ENCODE assay signal across 9 cellular contexts in the genomic region with DNA sequence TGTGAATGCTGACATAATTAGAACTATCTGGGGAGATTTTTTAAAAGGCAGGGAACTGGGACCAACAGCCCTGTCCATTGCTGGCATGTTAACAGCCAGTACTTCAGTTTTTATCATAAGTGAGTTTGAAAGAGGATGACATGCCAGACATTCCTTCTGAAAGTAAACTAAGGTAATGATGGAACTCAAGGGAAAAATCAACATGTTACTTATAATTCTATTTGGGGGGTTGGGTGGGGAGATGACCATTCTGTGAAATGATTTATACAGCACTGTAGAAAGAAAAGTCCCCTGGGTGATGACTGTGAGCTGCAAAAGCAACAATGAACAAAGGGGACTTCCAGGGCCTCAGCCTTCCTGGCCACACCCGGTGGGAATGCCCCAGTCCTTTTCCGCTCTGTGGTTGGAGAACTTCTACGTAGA. TPM values are rescaled to one million over a fixed set of nuclear protein-coding genes. Genes with fewer than 3 reads are reported as not detected.
DNase-seq lines count a peak whose midpoint lies in the region; ATAC-seq and TF ChIP-seq lines count a peak whose summit lies in the region.
"Had no signal": no experiment of that assay in that cellular context is flagged by ENCODE, and none has a peak within 500 bp of the region (broad histone marks: within the 10 kb centered on the region; RNA-seq: fewer than 3 reads in every experiment).

No MANE protein-coding gene starts in this region.

- POLR2A ChIA-PET in HCT116 (lab: Charles Lee) = no interaction called here

- no peak overlapping the region for H3K4me3 Mint-ChIP-seq in stimulated activated naive CD8-positive, alpha-beta T cell treated with anti-CD3 and anti-CD28 coated beads, Interleukin-15, Interleukin-2, amounts not matched to agents 100 ng/mL and 50 ng/mL, for 24 hours

- no TSS peak for BruUV-seq in HCT116 (replicated peaks; lab: Mats Ljungman, UMichigan)

- peaks cover 3% of the 10 kb centered on the region for H3K27me3 Mint-ChIP-seq in stimulated activated naive CD8-positive, alpha-beta T cell treated with anti-CD3 and anti-CD28 coated beads, Interleukin-15, Interleukin-2, amounts not matched to agents 100 ng/mL and 50 ng/mL, for 24 hours

- H3K4me1 ChIP-seq in HCT116 (ENCODE audit: control insufficient read depth in 1 of 2, insufficient read depth in 2 of 2, low read length in 2 of 2) = peaks cover 8 to 20% of the 10 kb centered on the region in 2 experiments
- peaks cover 21% of the 10 kb centered on the region for H3K4me1 ChIP-seq in cardiac muscle cell (ENCODE audit: low read depth)
- peaks cover 0 to 11% (median 0%) of the 10 kb centered on the region in 4 donors for H3K4me1 ChIP-seq in Peyer's patch

- CTCF ChIA-PET in HCT116 (lab: Charles Lee) = no interaction called here

- H3K27me3 ChIP-seq in HCT116 (ENCODE audit: insufficient read depth, low read length) = no peaks in the 10 kb centered on the region
- H3K27me3 ChIP-seq in cardiac muscle cell = peaks cover 6% of the 10 kb centered on the region
- H3K27me3 ChIP-seq in Peyer's patch = no peaks in the 10 kb centered on the region

- no peaks in the 10 kb centered on the region for H4K20me1 ChIP-seq in HCT116 (ENCODE audit: insufficient read depth)

- no peaks in the 10 kb centered on the region for H3K36me3 Mint-ChIP-seq in stimulated activated naive CD8-positive, alpha-beta T cell treated with anti-CD3 and anti-CD28 coated beads, Interleukin-15, Interleukin-2, amounts not matched to agents 100 ng/mL and 50 ng/mL, for 24 hours (ENCODE audit: low read depth)
- H3K36me3 Mint-ChIP-seq: IgD-negative memory B cell had no signal

- peak overlapping the region; percentile 93 for H2AFZ ChIP-seq in HCT116 (ENCODE audit: low read depth, low read length, poor library complexity, severe bottlenecking)

- no peak for TF ChIP-seq CTCF in HCT116 (IDR thresholded peaks at IDR 0.05 in 2 of 3, conservative IDR thresholded peaks at IDR 0.05 in 1 of 3; ENCODE audit: borderline replicate concordance in 1 of 3, insufficient read depth in 1 of 3, low read depth in 2 of 3, low read length in 2 of 3)
- TF ChIP-seq CTCF in cardiac muscle cell (IDR thresholded peaks at IDR 0.05; ENCODE audit: low read depth, low read length) = no peak
- TF ChIP-seq CTCF in Peyer's patch (IDR thresholded peaks at IDR 0.05) = no peak

- intact Hi-C loops in HCT116 (cut with micrococcal nuclease) = no loop called here

- no peaks in the 10 kb centered on the region for H3K79me2 ChIP-seq in HCT116 (ENCODE audit: insufficient read depth, low read length)

- H3K9ac ChIP-seq in HCT116 (ENCODE audit: low read length) = 0 out of 2 replicates have a peak overlapping the region, but pooled peaks have one; percentile 10

- no peak for TF ChIP-seq RAD21 in HCT116 (IDR thresholded peaks at IDR 0.05; ENCODE audit: low read depth)

- RAD21 ChIA-PET in HCT116 (lab: Charles Lee; ENCODE audit: low non-redundant PET in 1 of 2, low total read pairs in 2 of 2, uncharacterized antibody in 2 of 2, unreplicated experiment in 2 of 2) = no interaction called here

- no peaks in the 10 kb centered on the region for H3K9me3 ChIP-seq in HCT116 (ENCODE audit: control insufficient read depth in 1 of 2, insufficient read depth in 1 of 2, low read depth in 1 of 2, low read length in 2 of 2)
- H3K9me3 ChIP-seq in cardiac muscle cell (ENCODE audit: low read depth) = no peaks in the 10 kb centered on the region
- H3K9me3 ChIP-seq in Peyer's patch = no peaks in the 10 kb centered on the region

- H3K9me2 ChIP-seq in HCT116 (ENCODE audit: insufficient read depth) = no peaks in the 10 kb centered on the region

- H3K4me3 ChIP-seq in HCT116 (replicated peaks in 1 of 2; ENCODE audit: low read depth in 1 of 2, low read length in 2 of 2) (no peak overlapping the region), cardiac muscle cell (no peak overlapping the region), Peyer's patch (no peak overlapping the region)

- peaks cover 11% of the 10 kb centered on the region for H3K4me1 Mint-ChIP-seq in stimulated activated naive CD8-positive, alpha-beta T cell treated with anti-CD3 and anti-CD28 coated beads, Interleukin-15, Interleukin-2, amounts not matched to agents 100 ng/mL and 50 ng/mL, for 24 hours (ENCODE audit: low read depth)

- H3K27ac ChIP-seq in HCT116 (ENCODE audit: low read depth, low read length) = no peak overlapping the region
- peak overlapping the region; percentile 88 for H3K27ac ChIP-seq in cardiac muscle cell
- peak overlapping the region in 1 of 4 donors; percentile 23 for H3K27ac ChIP-seq in Peyer's patch

- no peaks in the 10 kb centered on the region for H3K9me3 Mint-ChIP-seq in stimulated activated naive CD8-positive, alpha-beta T cell treated with anti-CD3 and anti-CD28 coated beads, Interleukin-15, Interleukin-2, amounts not matched to agents 100 ng/mL and 50 ng/mL, for 24 hours
- H3K9me3 Mint-ChIP-seq: IgD-negative memory B cell had no signal

- DNase-seq in GM04503 (ENCODE audit: low read depth) (peak; percentile 50), HCT116 (ENCODE audit: low read depth, low spot score) (no peak), cardiac muscle cell (ENCODE audit: low read depth in 1 of 2, low spot score in 1 of 2) (peak; percentile 12 to 90), retina (no peak), AG08396 (ENCODE audit: low spot score) (no peak), Peyer's patch (no peak)

- peak overlapping the region; percentile 59 for H3K27ac Mint-ChIP-seq in stimulated activated naive CD8-positive, alpha-beta T cell treated with anti-CD3 and anti-CD28 coated beads, Interleukin-15, Interleukin-2, amounts not matched to agents 100 ng/mL and 50 ng/mL, for 24 hours

- H3K36me3 ChIP-seq in HCT116 (ENCODE audit: control insufficient read depth in 1 of 2, insufficient read depth in 2 of 2, low read length in 2 of 2) (no peaks in the 10 kb centered on the region), cardiac muscle cell (no peaks in the 10 kb centered on the region), Peyer's patch (no peaks in the 10 kb centered on the region)

- TF ChIP-seq POLR2A in HCT116 (IDR thresholded peaks at IDR 0.05; ENCODE audit: borderline replicate concordance, extremely low read depth, insufficient read depth, insufficient read length) (no peak), Peyer's patch (IDR thresholded peaks at IDR 0.05) (no peak)

- H3K4me2 ChIP-seq in HCT116 (ENCODE audit: low read length) = peak overlapping the region; percentile 14

- ATAC-seq in HCT116 (peak; percentile 57), SK-N-SH treated with all-trans-retinoic acid at 6 μM for 48 hours (peak; percentile 77)

TF ChIP-seq in HCT116, 20 proteins besides CTCF, POLR2A, EP300 and RAD21:
- TF ChIP-seq SRF (IDR thresholded peaks at IDR 0.05; ENCODE audit: low read depth) (0 out of 2 replicates have a peak, but pooled peaks have one; percentile 2), ZFX (IDR thresholded peaks at IDR 0.05) (no peak)
- TF ChIP-seq, protein P1, sequence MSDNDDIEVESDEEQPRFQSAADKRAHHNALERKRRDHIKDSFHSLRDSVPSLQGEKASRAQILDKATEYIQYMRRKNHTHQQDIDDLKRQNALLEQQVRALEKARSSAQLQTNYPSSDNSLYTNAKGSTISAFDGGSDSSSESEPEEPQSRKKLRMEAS (IDR thresholded peaks at IDR 0.05) = no peak

TF ChIP-seq in SK-N-SH treated with all-trans-retinoic acid at 6 μM for 48 hours, 23 proteins besides CTCF, POLR2A, EP300 and RAD21:
- TF ChIP-seq BACH2 (CRISPR knock-in tag; IDR thresholded peaks at IDR 0.05; ENCODE audit: borderline replicate concordance) (no peak), PPARA (CRISPR knock-in tag; IDR thresholded peaks at IDR 0.05; ENCODE audit: borderline replicate concordance) (no peak), ZFP3 (CRISPR knock-in tag; IDR thresholded peaks at IDR 0.05) (0 out of 2 replicates have a peak, but pooled peaks have one; percentile 18)

RNA-seq across cellular contexts. Expression of a gene that starts 5.4 kb away (rescaled TPM):
- total RNA-seq in HCT116 (2021; ENCODE audit: unreplicated experiment) = 22.2 TPM
- polyA plus RNA-seq in HCT116 (2012) = 43.6 and 44.3 TPM in 2 replicates
- total RNA-seq in cardiac muscle cell = 0.32 and 0.42 TPM in 2 replicates
- polyA plus RNA-seq in cardiac muscle cell = 0.36 and 0.43 TPM in 2 replicates
- 10 to 100 TPM in 3 of 4 donors, 1 to 10 TPM in 1; 3.3 to 29.7 (median 17.3) TPM for total RNA-seq in Peyer's patch
- polyA plus RNA-seq: IgD-negative memory B cell had no signal

Comparison
In these comparisons a context has a peak if more than half of its experiments do, and no peak if none do; other contexts are left out.
1. DNase-seq: peak in GM04503 (single experiment) and cardiac muscle cell (2 of 2); none in HCT116 (single experiment), retina (single experiment), AG08396 (single experiment) and Peyer's patch (0 of 3).